ENCODE assay signal across 8 cellular contexts in the genomic region with DNA sequence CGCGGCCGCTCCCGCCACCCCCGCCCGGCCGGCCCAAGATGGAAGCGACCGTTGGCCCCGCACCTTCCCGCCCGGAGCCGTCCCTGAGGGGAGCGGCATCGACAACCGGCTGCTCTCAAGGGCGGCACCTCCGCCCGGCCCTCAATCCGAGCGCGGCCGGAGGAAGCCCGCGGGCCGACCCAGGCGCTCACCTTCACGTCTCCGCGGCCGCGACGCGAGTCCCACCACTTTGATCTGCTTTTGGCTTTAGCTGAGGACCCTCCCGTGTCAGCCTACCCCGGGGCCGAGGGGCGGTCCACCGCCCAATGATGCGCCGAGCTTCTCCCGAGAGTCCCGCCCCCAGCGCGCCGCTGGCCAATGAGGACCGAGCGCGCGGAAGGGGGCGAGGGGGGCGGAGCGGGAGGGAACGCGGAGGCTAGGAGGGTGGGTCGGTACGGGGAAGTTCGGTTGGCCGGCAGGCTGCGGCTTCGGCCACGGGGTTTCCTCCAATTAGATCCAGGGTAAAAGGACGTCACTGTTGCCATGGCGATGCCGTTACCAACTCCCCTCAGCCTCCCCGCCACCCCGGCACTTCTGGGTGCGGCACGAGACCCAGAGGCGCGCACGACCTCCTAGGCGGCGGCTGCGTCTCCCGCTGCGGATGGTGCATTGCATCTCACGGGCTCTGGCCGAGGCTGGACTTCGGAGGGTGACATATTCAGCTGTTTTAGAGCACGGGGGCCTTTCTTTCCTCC. TPM values are rescaled to one million over a fixed set of nuclear protein-coding genes. Genes with fewer than 3 reads are reported as not detected.
DNase-seq lines count a peak whose midpoint lies in the region; ATAC-seq and TF ChIP-seq lines count a peak whose summit lies in the region.

YWHAQ (minus strand) TSS at position 248 of the 734 bp plus-strand sequence. CDS start 545 bp downstream, outside the sequence.

- H3K27me3 Mint-ChIP-seq in T-helper 17 cell (no peaks in the 10 kb centered on the region), progenitor cell of endocrine pancreas (peaks cover 13% of the 10 kb centered on the region)

- ATAC-seq in HG02885 (IDR thresholded peaks at IDR 0.05; ENCODE audit: poor library complexity, unreplicated experiment) (peak; percentile 91), T-helper 17 cell (peak; percentile 88)

- H3K9me3 Mint-ChIP-seq in progenitor cell of endocrine pancreas (ENCODE audit: low read depth) = no peaks in the 10 kb centered on the region

- peak; percentile 90 for TF ChIP-seq POLR2A in GM15510 (IDR thresholded peaks at IDR 0.05; ENCODE audit: borderline replicate concordance, extremely low read depth, insufficient read length)

- peaks cover 65% of the 10 kb centered on the region for H3K4me1 ChIP-seq in left ventricle myocardium inferior

- DNase-seq in NCI-H1694 treated with DMSO at 0.1 percent for 48 hours (lab: John Stamatoyannopoulos, UW) (peak; percentile 99), T-helper 17 cell (peak; percentile 94 to 97 (median 97)), amygdala (lab: John Stamatoyannopoulos, UW) (peak; percentile 70 to 99 (median 98)), left ventricle myocardium inferior (peak; percentile 99), progenitor cell of endocrine pancreas (ENCODE audit: low spot score, unreplicated experiment) (peak; percentile 98), ureter (ENCODE audit: low spot score) (peak; percentile 99)

- peaks cover 18% of the 10 kb centered on the region for H3K36me3 ChIP-seq in left ventricle myocardium inferior

- H3K36me3 Mint-ChIP-seq in T-helper 17 cell (ENCODE audit: low read depth) (peaks cover 10% of the 10 kb centered on the region), progenitor cell of endocrine pancreas (ENCODE audit: insufficient read depth) (peaks cover 22% of the 10 kb centered on the region)

- H3K9me3 ChIP-seq in T-helper 17 cell (ENCODE audit: control insufficient read depth, low read length, poor library complexity, severe bottlenecking) (no peaks in the 10 kb centered on the region), left ventricle myocardium inferior (replicated peaks) (no peaks in the 10 kb centered on the region)

- H3K4me3 ChIP-seq in left ventricle myocardium inferior = peak within 1 kb of the TSS; percentile 94

- H3K27me3 ChIP-seq in left ventricle myocardium inferior (ENCODE audit: low read depth) = no peaks in the 10 kb centered on the region

- no peak for TF ChIP-seq CTCF in left ventricle myocardium inferior (IDR thresholded peaks at IDR 0.05; ENCODE audit: borderline replicate concordance)
- no peak for TF ChIP-seq CTCF in progenitor cell of endocrine pancreas (IDR thresholded peaks at IDR 0.05; ENCODE audit: unreplicated experiment)

- H3K4me1 Mint-ChIP-seq in T-helper 17 cell (peaks cover 45% of the 10 kb centered on the region), progenitor cell of endocrine pancreas (ENCODE audit: low read depth) (peaks cover 40% of the 10 kb centered on the region)

- H3K4me3 Mint-ChIP-seq in T-helper 17 cell = peak within 1 kb of the TSS; percentile 96
- H3K4me3 Mint-ChIP-seq in progenitor cell of endocrine pancreas (ENCODE audit: low read depth) = peak within 1 kb of the TSS; percentile 99

- H3K27ac ChIP-seq in left ventricle myocardium inferior (replicated peaks) = peak within 1 kb of the TSS; percentile 98

- intact Hi-C loops in left ventricle myocardium inferior (cut with micrococcal nuclease) = no loop called here

- H3K27ac Mint-ChIP-seq in T-helper 17 cell (peak within 1 kb of the TSS; percentile 94), progenitor cell of endocrine pancreas (peak within 1 kb of the TSS; percentile 99)

RNA-seq across cellular contexts. Expression of gene YWHAQ, which starts in this region (rescaled TPM):
- total RNA-seq in T-helper 17 cell (100 to 1,000 TPM; 176 to 189 TPM), left ventricle myocardium inferior (178 TPM), progenitor cell of endocrine pancreas (357 and 378 TPM in 2 replicates), ureter (225 TPM)

Comparison
In these comparisons a context has a peak if more than half of its experiments do, and no peak if none do; other contexts are left out.
1. Peak in every context shown above with its lines: DNase-seq, ATAC-seq, H3K4me3 ChIP-seq and H3K27ac ChIP-seq.